18 cellular contexts compared by ENCODE assay signal in the genomic region with DNA sequence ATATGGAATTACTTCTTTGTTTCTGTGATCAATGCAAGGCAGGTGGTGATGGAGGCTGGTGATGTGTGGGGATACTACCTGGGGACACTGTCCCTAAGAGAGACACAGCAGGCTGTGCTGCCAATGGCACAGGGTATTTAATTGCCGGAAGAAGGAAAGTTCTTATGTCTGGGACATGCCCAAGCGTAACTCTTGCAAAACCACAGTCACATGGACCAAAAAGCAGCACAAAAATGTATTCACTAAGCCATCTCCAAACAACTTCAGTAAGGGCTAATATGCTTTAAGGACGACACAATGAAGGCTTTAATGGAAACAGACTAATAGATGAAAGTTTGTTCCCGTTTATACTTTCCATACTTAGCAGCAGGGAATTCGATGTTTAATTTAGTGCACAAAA. TPM values are rescaled to one million over a fixed set of nuclear protein-coding genes. Genes with fewer than 3 reads are reported as not detected.
A peak's percentile ranks its signal among the peaks of the same experiment; 100 is the strongest.
DNase-seq lines count a peak whose midpoint lies in the region; ATAC-seq and TF ChIP-seq lines count a peak whose summit lies in the region.
"Had no signal": no experiment of that assay in that cellular context is flagged by ENCODE, and none has a peak within 500 bp of the region (broad histone marks: within the 10 kb centered on the region; RNA-seq: fewer than 3 reads in every experiment).

No MANE protein-coding gene starts in this region.

- peaks cover 0 to 42% (median 2%) of the 10 kb centered on the region in 3 donors for H3K36me3 ChIP-seq in tibial nerve

- H3K36me3 Mint-ChIP-seq in activated T-helper 17 cell treated with anti-CD3 and anti-CD28 coated beads, Interleukin-2, amount 50 U/mL, for 72 hours (ENCODE audit: low read depth): peaks cover 85% of the 10 kb centered on the region
- H3K36me3 Mint-ChIP-seq: natural killer cell had no signal

- peaks cover 0 to 9% (median 3%) of the 10 kb centered on the region in 4 donors for H3K4me1 ChIP-seq in tibial nerve
- H3K4me1 ChIP-seq: ascending aorta, left ventricle myocardium inferior, sigmoid colon had no signal

- H3K27me3 Mint-ChIP-seq in activated T-helper 17 cell treated with anti-CD3 and anti-CD28 coated beads, Interleukin-2, amount 50 U/mL, for 72 hours: no peaks in the 10 kb centered on the region
- H3K27me3 Mint-ChIP-seq: activated CD4-positive, alpha-beta T cell treated with anti-CD3 and anti-CD28 coated beads, Interleukin-2, amount 10 ng/mL, durations not matched to agents 24 days and 14 days; effector memory CD8-positive, alpha-beta T cell had no signal

- TF ChIP-seq POLR2A in tibial nerve (IDR thresholded peaks at IDR 0.05): no peak

- no peaks in the 10 kb centered on the region for H3K9me3 ChIP-seq in tibial nerve
- H3K9me3 ChIP-seq: ascending aorta, left ventricle myocardium inferior, sigmoid colon had no signal

- no peak overlapping the region for H3K4me3 Mint-ChIP-seq in activated T-helper 17 cell treated with anti-CD3 and anti-CD28 coated beads, Interleukin-2, amount 50 U/mL, for 72 hours
- H3K4me3 Mint-ChIP-seq: activated CD4-positive, alpha-beta T cell treated with anti-CD3 and anti-CD28 coated beads, Interleukin-2, amount 10 ng/mL, durations not matched to agents 24 days and 14 days; activated T-helper 1 cell treated with anti-CD3 and anti-CD28 coated beads, Interleukin-12 subunit alpha, Interleukin-12 subunit beta, Interleukin-2, Interleukin-4 antibody, amounts not matched to agents 30 ng/mL and 10 ng/mL and 1 ng/mL, durations not matched to agents 14 hours and 24 hours and 36 hours; effector memory CD8-positive, alpha-beta T cell; natural killer cell had no signal

- TF ChIP-seq CTCF in fibroblast of the aortic adventitia (IDR thresholded peaks at IDR 0.05; ENCODE audit: insufficient read depth, low read length) (no peak), tibial nerve (IDR thresholded peaks at IDR 0.05) (no peak)

- H3K27ac Mint-ChIP-seq in activated T-helper 17 cell treated with anti-CD3 and anti-CD28 coated beads, Interleukin-2, amount 50 U/mL, for 72 hours: peak overlapping the region; percentile 7
- H3K27ac Mint-ChIP-seq: activated CD4-positive, alpha-beta T cell treated with anti-CD3 and anti-CD28 coated beads, Interleukin-2, amount 10 ng/mL, durations not matched to agents 24 days and 14 days; activated T-helper 1 cell treated with anti-CD3 and anti-CD28 coated beads, Interleukin-12 subunit alpha, Interleukin-12 subunit beta, Interleukin-2, Interleukin-4 antibody, amounts not matched to agents 30 ng/mL and 10 ng/mL and 1 ng/mL, durations not matched to agents 14 hours and 24 hours and 36 hours; natural killer cell had no signal

- DNase-seq in LHCN-M2 (ENCODE audit: low read depth): peak; percentile 12
- DNase-seq in fibroblast of the aortic adventitia (ENCODE audit: low read depth): peak; percentile 27
- DNase-seq in skeletal muscle cell (ENCODE audit: low read depth): peak; percentile 7
- DNase-seq in tibial nerve (ENCODE audit: low spot score in 2 of 2): no peak
- DNase-seq: activated CD4-positive, alpha-beta T cell treated with anti-CD3 and anti-CD28 coated beads, Interleukin-2, amount 10 ng/mL, durations not matched to agents 24 days and 14 days; COR-L47; effector memory CD8-positive, alpha-beta T cell; left ventricle myocardium inferior; natural killer cell; NCI-H1417; NCI-H510A treated with DMSO at 0.1 percent for 48 hours; sigmoid colon had no signal

- no peaks in the 10 kb centered on the region for H3K9me3 Mint-ChIP-seq in activated T-helper 17 cell treated with anti-CD3 and anti-CD28 coated beads, Interleukin-2, amount 50 U/mL, for 72 hours
- H3K9me3 Mint-ChIP-seq: activated CD4-positive, alpha-beta T cell treated with anti-CD3 and anti-CD28 coated beads, Interleukin-2, amount 10 ng/mL, durations not matched to agents 24 days and 14 days; effector memory CD8-positive, alpha-beta T cell; natural killer cell had no signal

- ATAC-seq in activated T-helper 17 cell treated with anti-CD3 and anti-CD28 coated beads, Interleukin-2, amount 50 U/mL, for 72 hours (replicated peaks): no peak
- no peak for ATAC-seq in HG03520 (IDR thresholded peaks at IDR 0.05; ENCODE audit: unreplicated experiment)
- ATAC-seq in GM21619 (IDR thresholded peaks at IDR 0.05; ENCODE audit: unreplicated experiment): no peak
- ATAC-seq: effector memory CD8-positive, alpha-beta T cell; natural killer cell; Panc1 had no signal

- H3K27me3 ChIP-seq in tibial nerve: no peaks in the 10 kb centered on the region
- H3K27me3 ChIP-seq: ascending aorta, sigmoid colon had no signal

- no peak for TF ChIP-seq EP300 in tibial nerve (IDR thresholded peaks at IDR 0.05)

- H3K4me1 Mint-ChIP-seq in activated T-helper 17 cell treated with anti-CD3 and anti-CD28 coated beads, Interleukin-2, amount 50 U/mL, for 72 hours: peaks cover 8% of the 10 kb centered on the region

- peak overlapping the region in 2 of 4 donors; percentile 19 to 20 for H3K27ac ChIP-seq in tibial nerve
- H3K27ac ChIP-seq: ascending aorta, left ventricle myocardium inferior had no signal

- H3K4me3 ChIP-seq in fibroblast of the aortic adventitia (ENCODE audit: low read depth, low read length): no peak overlapping the region
- no peak overlapping the region for H3K4me3 ChIP-seq in skeletal muscle cell (ENCODE audit: low read depth, low read length)
- H3K4me3 ChIP-seq in tibial nerve: no peak overlapping the region
- H3K4me3 ChIP-seq: ascending aorta, left ventricle myocardium inferior, sigmoid colon had no signal

- WGBS in tibial nerve, 2 donors: 47 to 51% methylated on average over 5 of the region's 5 CpGs

RNA-seq across cellular contexts. Expression of a gene that starts 49.7 kb away (rescaled TPM):
- total RNA-seq in LHCN-M2 (2014; rRNA removed) (1.7 and 1.8 TPM in 2 replicates), fibroblast of the aortic adventitia (ENCODE audit: low replicate concordance) (8.1 and 16.8 TPM in 2 replicates), tibial nerve (1 to 10 TPM in 2 of 4 donors, under 1 TPM in 1, not detected in 1; 0.59 to 1.5 (median 1.0) TPM)
- 1.8 TPM for polyA plus RNA-seq in LHCN-M2 (2012)
- total RNA-seq in activated T-helper 17 cell treated with anti-CD3 and anti-CD28 coated beads, Interleukin-2, amount 50 U/mL, for 72 hours: 1 to 10 TPM; 4.0 to 6.3 TPM
- total RNA-seq: ascending aorta had no signal

RNA-seq across cellular contexts. Expression of a gene that starts 58.0 kb away (rescaled TPM):
- 45.5 and 48.6 TPM in 2 replicates for total RNA-seq in LHCN-M2 (2014; rRNA removed)
- 16.3 TPM for polyA plus RNA-seq in LHCN-M2 (2012)
- 10 to 100 TPM; 31.4 to 40.6 TPM for total RNA-seq in activated T-helper 17 cell treated with anti-CD3 and anti-CD28 coated beads, Interleukin-2, amount 50 U/mL, for 72 hours
- 62.6 and 95.4 TPM in 2 replicates for total RNA-seq in fibroblast of the aortic adventitia (ENCODE audit: low replicate concordance)
- total RNA-seq in tibial nerve: 10 to 100 TPM; 33.1 to 61.8 (median 50.4) TPM

Comparison
In these comparisons a context has a peak if more than half of its experiments do, and no peak if none do; other contexts are left out.
1. DNase-seq: peak in LHCN-M2 (single experiment), fibroblast of the aortic adventitia (single experiment) and skeletal muscle cell (single experiment); none in tibial nerve (0 of 2).